Comparison of ENCODE assay signal across 8 cellular contexts in genomic region chr6:144349690-144350132, GRCh38.
DNase-seq lines count a peak whose midpoint lies in the region; ATAC-seq and TF ChIP-seq lines count a peak whose summit lies in the region.

No MANE protein-coding gene starts in this region.

- H3K4me3 ChIP-seq in left lung (no peak overlapping the region), vagina (no peak overlapping the region)

- peaks cover 6% of the 10 kb centered on the region for H3K9me3 Mint-ChIP-seq in activated naive CD4-positive, alpha-beta T cell treated with anti-CD3 and anti-CD28 coated beads, Interleukin-2, amount 50 U/mL, for 24 hours
- H3K9me3 Mint-ChIP-seq in activated naive CD8-positive, alpha-beta T cell (ENCODE audit: low read depth), result no peaks in the 10 kb centered on the region

- H3K27me3 ChIP-seq in left lung (no peaks in the 10 kb centered on the region), vagina (no peaks in the 10 kb centered on the region)

- peak; percentile 55 for ATAC-seq in left lung

- peaks cover 92% of the 10 kb centered on the region for H3K4me1 Mint-ChIP-seq in activated naive CD4-positive, alpha-beta T cell treated with anti-CD3 and anti-CD28 coated beads, Interleukin-2, amount 50 U/mL, for 24 hours
- H3K4me1 Mint-ChIP-seq in activated naive CD8-positive, alpha-beta T cell (ENCODE audit: low read depth), result peaks cover 87% of the 10 kb centered on the region

- no peaks in the 10 kb centered on the region for H3K27me3 Mint-ChIP-seq in activated naive CD4-positive, alpha-beta T cell treated with anti-CD3 and anti-CD28 coated beads, Interleukin-2, amount 50 U/mL, for 24 hours
- H3K27me3 Mint-ChIP-seq in activated naive CD8-positive, alpha-beta T cell, result no peaks in the 10 kb centered on the region

- no peak for TF ChIP-seq POLR2A in vagina (IDR thresholded peaks at IDR 0.05)

- H3K27ac Mint-ChIP-seq in activated naive CD4-positive, alpha-beta T cell treated with anti-CD3 and anti-CD28 coated beads, Interleukin-2, amount 50 U/mL, for 24 hours, result peak overlapping the region; percentile 98
- H3K27ac Mint-ChIP-seq in activated naive CD8-positive, alpha-beta T cell, result peak overlapping the region; percentile 96

- H3K27ac ChIP-seq in left lung (peak overlapping the region; percentile 55 to 80), vagina (peak overlapping the region; percentile 40)

- DNase-seq in activated naive CD4-positive, alpha-beta T cell (lab: John Stamatoyannopoulos, UW), result no peak
- peak; percentile 58 for DNase-seq in HPDE6-E6E7 (ENCODE audit: extremely low spot score)
- DNase-seq in left lung, result no peak
- DNase-seq in vagina (ENCODE audit: extremely low spot score in 2 of 2), result no peak
- no peak for DNase-seq in activated gamma-delta T cell treated with Interleukin-2 at 50 U/mL for 16 hours
- no peak for DNase-seq in NCI-H128 (lab: John Stamatoyannopoulos, UW; ENCODE audit: unreplicated experiment)

- H3K36me3 Mint-ChIP-seq in activated naive CD4-positive, alpha-beta T cell treated with anti-CD3 and anti-CD28 coated beads, Interleukin-2, amount 50 U/mL, for 24 hours, result peaks cover 10% of the 10 kb centered on the region
- H3K36me3 Mint-ChIP-seq in activated naive CD8-positive, alpha-beta T cell, result peaks cover 9% of the 10 kb centered on the region

- TF ChIP-seq CTCF in left lung (IDR thresholded peaks at IDR 0.05), result no peak
- TF ChIP-seq CTCF in vagina (IDR thresholded peaks at IDR 0.05), result no peak

- H3K36me3 ChIP-seq in left lung, result no peaks in the 10 kb centered on the region
- H3K36me3 ChIP-seq in vagina, result no peaks in the 10 kb centered on the region

- intact Hi-C loops in left lung (cut with DNase I) (no loop called here), vagina (cut with DNase I) (no loop called here)

- H3K4me3 Mint-ChIP-seq in activated naive CD4-positive, alpha-beta T cell treated with anti-CD3 and anti-CD28 coated beads, Interleukin-2, amount 50 U/mL, for 24 hours, result peak overlapping the region; percentile 86
- H3K4me3 Mint-ChIP-seq in activated naive CD8-positive, alpha-beta T cell, result peak overlapping the region; percentile 84

- H3K9me3 ChIP-seq in left lung, result no peaks in the 10 kb centered on the region
- H3K9me3 ChIP-seq in vagina, result no peaks in the 10 kb centered on the region

- peaks cover 46 to 100% of the 10 kb centered on the region in 2 donors for H3K4me1 ChIP-seq in left lung
- peaks cover 93% of the 10 kb centered on the region for H3K4me1 ChIP-seq in vagina
